ENCODE assay signal across 18 cellular contexts in the genomic region with DNA sequence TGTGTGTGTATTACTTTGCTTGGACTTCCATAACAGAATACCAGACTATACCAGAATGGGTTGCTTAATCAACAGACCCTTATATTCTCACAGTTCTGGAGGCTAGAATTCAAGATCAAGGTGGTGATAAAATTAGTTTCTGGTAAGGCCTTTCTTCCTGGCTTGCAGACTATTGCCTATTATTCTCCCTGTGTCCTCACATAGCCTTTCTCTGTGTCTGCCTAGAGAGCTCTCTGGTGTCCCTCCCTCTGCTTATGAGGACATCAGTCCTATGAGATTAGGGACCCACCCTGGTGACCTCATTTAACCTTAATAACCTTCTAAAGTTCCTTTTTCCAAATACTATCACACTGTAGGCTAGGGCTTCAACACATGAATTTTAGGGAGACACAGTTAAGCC.
DNase-seq lines count a peak whose midpoint lies in the region; ATAC-seq and TF ChIP-seq lines count a peak whose summit lies in the region.
"Had no signal": no experiment of that assay in that cellular context is flagged by ENCODE, and none has a peak within 500 bp of the region (broad histone marks: within the 10 kb centered on the region; RNA-seq: fewer than 3 reads in every experiment).

No MANE protein-coding gene starts in this region.

- H3K27me3 ChIP-seq in HL-60 (ENCODE audit: insufficient read depth, poor library complexity, severe bottlenecking) = no peaks in the 10 kb centered on the region
- H3K27me3 ChIP-seq in WERI-Rb-1 (ENCODE audit: insufficient read depth, low read depth, severe bottlenecking) = no peaks in the 10 kb centered on the region
- no peaks in the 10 kb centered on the region for H3K27me3 ChIP-seq in lung (ENCODE audit: control insufficient read depth, insufficient read depth)
- H3K27me3 ChIP-seq: suprapubic skin had no signal

- H3K27ac ChIP-seq in HL-60 (replicated peaks) (no peak overlapping the region), WERI-Rb-1 (peak overlapping the region; percentile 62), lung (ENCODE audit: low read depth in 1 of 2, low read length in 1 of 2) (no peak overlapping the region)
- H3K27ac ChIP-seq: epithelial cell of prostate, parathyroid adenoma, suprapubic skin had no signal

- H3K4me3 ChIP-seq in HL-60 (replicated peaks; ENCODE audit: insufficient read depth, low read length) (no peak overlapping the region), WERI-Rb-1 (ENCODE audit: low read depth, low read length) (no peak overlapping the region), lung (no peak overlapping the region)
- H3K4me3 ChIP-seq: smooth muscle cell, suprapubic skin had no signal

- DNase-seq in HL-60 (ENCODE audit: low read depth in 1 of 2, low spot score in 1 of 2) (peak; percentile 54 to 72), NCI-H82 treated with DMSO at 0.1 percent for 48 hours (lab: John Stamatoyannopoulos, UW; ENCODE audit: unreplicated experiment) (peak; percentile 68), WERI-Rb-1 (peak; percentile 46), lung (ENCODE audit: low spot score) (no peak), D341Med (ENCODE audit: low spot score) (no peak)
- DNase-seq: activated CD4-positive, CD25-positive, alpha-beta regulatory T cell; activated naive CD8-positive, alpha-beta T cell treated with anti-CD3 and anti-CD28 coated beads for 36 hours; HCEC 1CT; KG1; NCI-H1436; NCI-H774 had no signal

- ATAC-seq in lung (ENCODE audit: insufficient read depth, low FRiP score) (peak; percentile 58), GM21786 (IDR thresholded peaks at IDR 0.05; ENCODE audit: unreplicated experiment) (no peak), GM21528 (IDR thresholded peaks at IDR 0.05; ENCODE audit: low FRiP score, unreplicated experiment) (no peak), GM19397 (IDR thresholded peaks at IDR 0.05; ENCODE audit: unreplicated experiment) (no peak)

- H3K9me3 ChIP-seq in WERI-Rb-1 (ENCODE audit: severe bottlenecking) (no peaks in the 10 kb centered on the region), lung (ENCODE audit: control insufficient read depth in 2 of 2, insufficient read depth in 1 of 2, low read length in 1 of 2) (peaks cover 0 to 2% of the 10 kb centered on the region in 2 donors)
- H3K9me3 ChIP-seq: suprapubic skin had no signal

- H3K36me3 ChIP-seq in WERI-Rb-1 = no peaks in the 10 kb centered on the region
- no peaks in the 10 kb centered on the region for H3K36me3 ChIP-seq in lung (ENCODE audit: control insufficient read depth in 2 of 2, insufficient read depth in 2 of 2, low read length in 2 of 2)
- H3K36me3 ChIP-seq: suprapubic skin had no signal

- peaks cover 0 to 11% of the 10 kb centered on the region in 2 donors for H3K4me1 ChIP-seq in lung (ENCODE audit: control insufficient read depth in 2 of 2, insufficient read depth in 2 of 2, low read length in 2 of 2)

- no peak for TF ChIP-seq CTCF in HL-60 (IDR thresholded peaks at IDR 0.05; ENCODE audit: insufficient read depth, low read length)
- TF ChIP-seq CTCF in WERI-Rb-1 (IDR thresholded peaks at IDR 0.05; ENCODE audit: low read depth, low read length) = no peak
- no peak for TF ChIP-seq CTCF in lung (IDR thresholded peaks at IDR 0.05; ENCODE audit: control extremely low read depth, extremely low read depth)

Comparison
In these comparisons a context has a peak if more than half of its experiments do, and no peak if none do; other contexts are left out.
1. DNase-seq: peak in HL-60 (2 of 2), NCI-H82 treated with DMSO at 0.1 percent for 48 hours (single experiment) and WERI-Rb-1 (single experiment); none in lung (single experiment) and D341Med (single experiment).